8 cellular contexts compared by ENCODE assay signal in genomic region chr4:75514131-75514948, GRCh38. TPM values are rescaled to one million over a fixed set of nuclear protein-coding genes. Genes with fewer than 3 reads are reported as not detected.
DNase-seq lines count a peak whose midpoint lies in the region; ATAC-seq lines count a peak whose summit lies in the region.

Gene RCHY1, minus strand, starts transcription at chr4:75514403. Its CDS starts 117 bp downstream, at chr4:75514286.
Gene THAP6, plus strand, starts transcription at chr4:75514473. Its CDS starts 980 bp downstream, at chr4:75515453.

- POLR2A ChIA-PET in CD8-positive, alpha-beta memory T cell (lab: Charles Lee), result interaction anchor here (1.1 to 3.4 kb wide), 3 partner anchors 209 to 426 kb away, joined by 3 to 15 read pairs (median 12); partner anchors contain the start of genes NAAA and USO1

- H3K4me1 Mint-ChIP-seq in CD8-positive, alpha-beta memory T cell, result peaks cover 44 to 51% (median 49%) of the 10 kb centered on the region in 3 donors

- H3K4me3 ChIP-seq in CD8-positive, alpha-beta memory T cell (ENCODE audit: low read length), result peak within 1 kb of the TSS; percentile 92

- H3K4me1 ChIP-seq in CD8-positive, alpha-beta memory T cell (ENCODE audit: insufficient read depth, low read length), result peaks cover 68% of the 10 kb centered on the region

- peaks cover 0 to 1% of the 10 kb centered on the region in 2 donors for H3K27me3 Mint-ChIP-seq in CD8-positive, alpha-beta memory T cell

- ATAC-seq in GM19467 (IDR thresholded peaks at IDR 0.05; ENCODE audit: unreplicated experiment), result peak; percentile 94

- CTCF ChIA-PET in CD8-positive, alpha-beta memory T cell (lab: Charles Lee), result interaction anchor here (0.8 to 3.0 kb wide), 8 partner anchors 9 to 635 kb away, joined by 3 to 10 read pairs (median 4); partner anchors contain the start of genes ODAPH, SDAD1 and USO1

- H3K9me3 ChIP-seq in CD8-positive, alpha-beta memory T cell (ENCODE audit: low read length), result no peaks in the 10 kb centered on the region

- H3K36me3 Mint-ChIP-seq in CD8-positive, alpha-beta memory T cell, result peaks cover 10 to 47% (median 17%) of the 10 kb centered on the region in 3 donors

- peak; percentile 91 to 95 (median 94) for DNase-seq in CD8-positive, alpha-beta memory T cell
- DNase-seq in HS-27A (ENCODE audit: low read depth) (peak; percentile 88), NK-92 (lab: John Stamatoyannopoulos, UW; ENCODE audit: unreplicated experiment) (peak; percentile 62), medulla oblongata (ENCODE audit: extremely low spot score) (peak; percentile 97)
- DNase-seq in activated CD8-positive, alpha-beta memory T cell treated with anti-CD3 and anti-CD28 coated beads for 1 hour (ENCODE audit: extremely low read depth in 1 of 2, low read depth in 1 of 2), result peak; percentile 80 to 86
- peak; percentile 90 for DNase-seq in effector CD8-positive, alpha-beta T cell (lab: John Stamatoyannopoulos, UW)
- DNase-seq in stimulated activated CD8-positive, alpha-beta memory T cell treated with anti-CD3 and anti-CD28 coated beads, Interleukin-12 subunit alpha, Interleukin-12 subunit beta, amount 100 ng/mL, for 24 hours (ENCODE audit: extremely low read depth), result peak; percentile 86

- no peaks in the 10 kb centered on the region for H3K9me3 Mint-ChIP-seq in CD8-positive, alpha-beta memory T cell

- H3K27ac ChIP-seq in CD8-positive, alpha-beta memory T cell (ENCODE audit: low read depth, low read length), result peak within 1 kb of the TSS; percentile 91

- H3K27ac Mint-ChIP-seq in CD8-positive, alpha-beta memory T cell, result peak within 1 kb of the TSS in 2 of 8 donors; percentile 98 to 100

- peaks cover 11% of the 10 kb centered on the region for H3K36me3 ChIP-seq in CD8-positive, alpha-beta memory T cell (ENCODE audit: insufficient read depth, low read length)

- H3K27me3 ChIP-seq in CD8-positive, alpha-beta memory T cell (ENCODE audit: insufficient read depth, low read length, poor library complexity, severe bottlenecking), result no peaks in the 10 kb centered on the region

- no peak within 1 kb of the TSS for H3K4me3 Mint-ChIP-seq in CD8-positive, alpha-beta memory T cell

RNA-seq across cellular contexts. Expression of gene RCHY1, which starts in this region (rescaled TPM):
- 10 to 100 TPM; 27.9 to 31.7 TPM for total RNA-seq in CD8-positive, alpha-beta memory T cell
- 42.2 TPM for polyA plus RNA-seq in CD8-positive, alpha-beta memory T cell

RNA-seq across cellular contexts. Expression of gene THAP6, which starts in this region (rescaled TPM):
- 10 to 100 TPM; 22.7 to 23.2 TPM for total RNA-seq in CD8-positive, alpha-beta memory T cell
- 13.8 TPM for polyA plus RNA-seq in CD8-positive, alpha-beta memory T cell

Comparison
In these comparisons a context has a peak if more than half of its experiments do, and no peak if none do; other contexts are left out.
1. Peak in every context shown above with its lines: DNase-seq, ATAC-seq, H3K4me3 ChIP-seq and H3K27ac ChIP-seq.